In the genomic region with DNA sequence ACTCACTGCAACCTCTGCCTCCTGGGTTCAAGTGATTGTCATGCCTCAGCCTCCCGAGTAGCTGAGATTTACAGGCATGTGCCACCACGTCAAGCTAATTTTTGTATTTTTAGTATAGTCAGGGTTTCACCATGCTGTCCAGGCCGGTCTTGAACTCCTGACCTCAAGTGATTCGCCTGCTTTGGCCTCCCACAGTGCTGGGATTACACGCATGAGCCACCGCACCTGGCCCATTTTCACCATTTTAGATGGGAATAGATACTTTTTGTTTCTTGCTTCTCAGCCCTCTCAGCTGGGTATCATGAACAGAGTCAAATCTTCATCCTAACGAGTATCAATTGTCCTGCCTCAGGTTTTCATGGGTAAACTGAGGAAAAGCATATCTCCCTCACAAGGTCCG, we compare ENCODE assay signal across 18 cellular contexts.
"Had no signal": no experiment of that assay in that cellular context is flagged by ENCODE, and none has a peak within 500 bp of the region (broad histone marks: within the 10 kb centered on the region; RNA-seq: fewer than 3 reads in every experiment).

No MANE protein-coding gene starts in this region.

- DNase-seq: Karpas-422, KG1, MM.1S, NCI-H1092 treated with DMSO at 0.1 percent for 48 hours, NCI-H1436, NCI-H187, NCI-H2081 treated with DMSO at 0.1 percent for 48 hours, NCI-H2171, NCI-H446, NCI-H510A, NCI-H524 treated with DMSO at 0.1 percent for 48 hours, NCI-H69, NCI-H774, PC-3, SHP77 had no signal

- H3K27ac ChIP-seq: RWPE1 had no signal

- ATAC-seq: Panc1, PC-3, SK-N-SH treated with all-trans-retinoic acid at 6 μM for 48 hours had no signal
